In the genomic region with DNA sequence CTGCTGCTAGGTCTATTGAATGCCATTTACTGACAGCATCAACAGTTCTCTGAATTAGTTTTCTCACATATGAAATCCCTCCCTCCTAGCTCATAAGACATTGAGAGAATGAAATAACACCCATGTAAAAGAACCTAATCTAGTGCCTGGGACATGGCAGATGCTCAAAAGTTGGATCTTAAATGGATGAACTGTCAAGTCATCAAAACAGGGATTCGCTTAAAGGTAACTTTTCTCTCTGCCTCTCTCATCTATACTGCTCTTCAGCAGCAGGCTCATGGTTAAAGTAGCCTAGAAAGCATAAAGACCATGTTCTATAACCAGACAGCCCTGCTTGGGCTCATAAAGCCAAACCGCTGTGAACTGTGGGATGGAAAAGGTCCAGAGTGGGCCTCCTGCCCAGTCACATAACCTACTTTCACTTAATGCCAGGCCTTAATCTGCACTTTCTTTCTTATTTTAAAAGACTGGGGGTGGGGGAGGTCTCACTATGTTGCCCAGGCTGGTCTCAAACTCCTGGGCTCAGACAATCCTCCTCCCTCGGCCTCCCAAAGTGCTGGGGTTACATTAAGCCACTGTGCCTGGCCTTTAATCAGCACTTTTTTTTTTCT, we compare ENCODE assay signal across 12 cellular contexts. TPM values are rescaled to one million over a fixed set of nuclear protein-coding genes. Genes with fewer than 3 reads are reported as not detected.
DNase-seq lines count a peak whose midpoint lies in the region; ATAC-seq and TF ChIP-seq lines count a peak whose summit lies in the region.
"Had no signal": no experiment of that assay in that cellular context is flagged by ENCODE, and none has a peak within 500 bp of the region (broad histone marks: within the 10 kb centered on the region; RNA-seq: fewer than 3 reads in every experiment).

No MANE protein-coding gene starts in this region.

- H3K27me3 ChIP-seq in mammary epithelial cell (ENCODE audit: insufficient read depth, low read length) (no peaks in the 10 kb centered on the region), ascending aorta (no peaks in the 10 kb centered on the region), transverse colon (no peaks in the 10 kb centered on the region)
- H3K27me3 ChIP-seq: spleen had no signal

- H3K9me3 ChIP-seq in mammary epithelial cell (replicated peaks; ENCODE audit: insufficient read depth, low read length) (no peaks in the 10 kb centered on the region), ascending aorta (no peaks in the 10 kb centered on the region), transverse colon (no peaks in the 10 kb centered on the region)
- H3K9me3 ChIP-seq: spleen had no signal

- peaks cover 87% of the 10 kb centered on the region for H3K79me2 ChIP-seq in mammary epithelial cell (ENCODE audit: insufficient read depth, low read length)

- H3K36me3 ChIP-seq in mammary epithelial cell (ENCODE audit: insufficient read depth, low read length) (no peaks in the 10 kb centered on the region), ascending aorta (no peaks in the 10 kb centered on the region), transverse colon (no peaks in the 10 kb centered on the region)
- H3K36me3 ChIP-seq: spleen had no signal

- H3K4me2 ChIP-seq in mammary epithelial cell (ENCODE audit: insufficient read depth, low read depth, low read length), result no peak overlapping the region

- POLR2A ChIA-PET in MCF 10A (lab: Yijun Ruan, JAX), result interaction anchor here (2.2 kb wide), 1 partner anchor 14 kb away, joined by 18 read pairs; no protein-coding TSS in a partner anchor

- BruUV-seq in MCF 10A (replicated peaks; lab: Mats Ljungman, UMichigan) (no TSS peak), mammary epithelial cell (replicated peaks; lab: Mats Ljungman, UMichigan) (no TSS peak)

- dilution Hi-C loops in mammary epithelial cell (cut with HindIII; ENCODE audit: low sequenced_read_pairs), result no loop called here

- H3K27ac ChIP-seq in mammary epithelial cell (ENCODE audit: insufficient read depth, low read depth, low read length) (no peak overlapping the region), ascending aorta (peak overlapping the region; percentile 28 to 78), transverse colon (peak overlapping the region; percentile 15 to 97 (median 35))

- TF ChIP-seq EP300 in transverse colon (IDR thresholded peaks at IDR 0.05; ENCODE audit: low read depth), result no peak

- H3K9ac ChIP-seq in mammary epithelial cell (ENCODE audit: insufficient read depth, low read length), result no peak overlapping the region

- H3K4me1 ChIP-seq in mammary epithelial cell (ENCODE audit: insufficient read depth, low read length) (peaks cover 19% of the 10 kb centered on the region), ascending aorta (peaks cover 13 to 54% of the 10 kb centered on the region in 2 donors), transverse colon (peaks cover 22 to 78% (median 42%) of the 10 kb centered on the region in 4 donors)

- 90% methylated on average over 3 of the region's 3 CpGs for WGBS in mammary epithelial cell (ENCODE audit: low coverage, missing lambda C conversion rate)
- WGBS in transverse colon (ENCODE audit: low coverage in 1 of 2), 2 donors, result 86% methylated on average over 1 to 3 of the region's 3 CpGs

- H2AFZ ChIP-seq in mammary epithelial cell (ENCODE audit: low read depth, low read length), result no peak overlapping the region

- H3K4me3 Mint-ChIP-seq in MCF 10A (ENCODE audit: unreplicated experiment), result no peak overlapping the region

- ATAC-seq in GM18868 (IDR thresholded peaks at IDR 0.05; ENCODE audit: unreplicated experiment), result no peak

- H3K9me3 Mint-ChIP-seq in MCF 10A (ENCODE audit: unreplicated experiment), result no peaks in the 10 kb centered on the region

- TF ChIP-seq POLR2A in transverse colon (IDR thresholded peaks at IDR 0.05), result no peak

- CTCF ChIA-PET in MCF 10A (lab: Yijun Ruan, JAX) (no interaction called here), mammary epithelial cell (lab: Charles Lee; ENCODE audit: low non-redundant PET) (no interaction called here)

- no peak for TF ChIP-seq CTCF in MCF 10A (IDR thresholded peaks at IDR 0.05; ENCODE audit: unreplicated experiment)
- TF ChIP-seq CTCF in mammary epithelial cell (conservative IDR thresholded peaks at IDR 0.05 in 1 of 2, IDR thresholded peaks at IDR 0.05 in 1 of 2; ENCODE audit: extremely low read depth in 1 of 2, insufficient read depth in 1 of 2, low read depth in 1 of 2, low read length in 2 of 2), result no peak
- TF ChIP-seq CTCF in ascending aorta (IDR thresholded peaks at IDR 0.05), result no peak
- TF ChIP-seq CTCF in transverse colon (IDR thresholded peaks at IDR 0.05), result no peak

- in situ Hi-C loops in mammary epithelial cell (cut with MboI; ENCODE audit: low sequenced_read_pairs in 2 of 2), result loop anchor here in 1 of 2 donors (10.0 kb wide), 1 partner anchor 209 kb away; a partner anchor contains a TSS
- in situ Hi-C loops in transverse colon (cut with MboI; ENCODE audit: low pct_ligation_motif_present in 1 of 4, low pct_unique_long_range_greater_than_20kb in 1 of 4, low sequenced_read_pairs in 3 of 4), result no loop called here

- H3K4me3 ChIP-seq in mammary epithelial cell (replicated peaks in 1 of 3; ENCODE audit: insufficient read depth in 1 of 3, low read depth in 2 of 3, low read length in 3 of 3) (no peak overlapping the region), ascending aorta (peak overlapping the region in 1 of 2 donors; percentile 32), transverse colon (no peak overlapping the region)
- H3K4me3 ChIP-seq: spleen had no signal

- H3K27me3 Mint-ChIP-seq in MCF 10A (ENCODE audit: insufficient read depth, unreplicated experiment), result no peaks in the 10 kb centered on the region

- H3K4me1 Mint-ChIP-seq in MCF 10A (ENCODE audit: insufficient read depth, unreplicated experiment), result peaks cover 36% of the 10 kb centered on the region

- intact Hi-C loops in MCF 10A (cut with micrococcal nuclease), result loop anchor here (10.0 kb wide), 1 partner anchor 119 kb away; no protein-coding TSS in a partner anchor
- intact Hi-C loops in mammary epithelial cell (cut with micrococcal nuclease), result loop anchor here (10.0 kb wide), 1 partner anchor 261 kb away; a partner anchor contains a TSS
- intact Hi-C loops in ascending aorta (cut with DNase I), result loop anchor here (2.0 to 10.0 kb wide), 2 partner anchors 17 to 209 kb away; a partner anchor contains a TSS
- intact Hi-C loops in transverse colon (cut with DNase I; ENCODE audit: low total_unique reads), result no loop called here

- peaks cover 19% of the 10 kb centered on the region for H3K36me3 Mint-ChIP-seq in MCF 10A (ENCODE audit: insufficient read depth, unreplicated experiment)

- H4K20me1 ChIP-seq in mammary epithelial cell (ENCODE audit: insufficient read depth, low read length), result no peaks in the 10 kb centered on the region

- H3K27ac Mint-ChIP-seq in MCF 10A (ENCODE audit: low read depth, unreplicated experiment), result peak overlapping the region; percentile 7

- DNase-seq in MCF 10A (ENCODE audit: unreplicated experiment) (no peak), mammary epithelial cell (no peak), ascending aorta (ENCODE audit: low spot score in 2 of 2) (no peak), iris pigment epithelial cell (ENCODE audit: low read depth) (peak; percentile 56), transverse colon (no peak), NCI-H1105 (lab: John Stamatoyannopoulos, UW) (no peak), SHP77 (lab: John Stamatoyannopoulos, UW) (no peak)
- DNase-seq: activated CD8-positive, alpha-beta memory T cell treated with anti-CD3 and anti-CD28 coated beads for 24 hours; cerebellar nuclear complex; glutamatergic neuron; spleen had no signal

RNA-seq across cellular contexts. Expression of a gene that starts 3.7 kb away (rescaled TPM):
- 35.0 and 43.8 TPM in 2 replicates for total RNA-seq in MCF 10A (2022)
- 10 to 100 TPM; 33.1 to 70.3 TPM for total RNA-seq in mammary epithelial cell
- 39.4 TPM for polyA plus RNA-seq in mammary epithelial cell
- 82.8 TPM for polyA minus RNA-seq in mammary epithelial cell
- total RNA-seq in ascending aorta, result 49.7 TPM
- total RNA-seq in transverse colon, result 10 to 100 TPM; 28.5 to 63.6 (median 58.7) TPM

RNA-seq across cellular contexts. Expression of a gene that starts 51.0 kb away (rescaled TPM):
- total RNA-seq in MCF 10A (2022) (not detected in 2 replicates), mammary epithelial cell (under 1 TPM in 1 of 2 donors, not detected in 1; under 0.01 TPM), ascending aorta (0.11 TPM), transverse colon (under 1 TPM in 3 of 4 donors, not detected in 1; 0.40 to 0.96 (median 0.64) TPM)
- 0.02 TPM for polyA plus RNA-seq in mammary epithelial cell
- polyA minus RNA-seq in mammary epithelial cell, result not detected
- total RNA-seq: spleen had no signal
